ENCODE assay signal across 8 cellular contexts in the genomic region with DNA sequence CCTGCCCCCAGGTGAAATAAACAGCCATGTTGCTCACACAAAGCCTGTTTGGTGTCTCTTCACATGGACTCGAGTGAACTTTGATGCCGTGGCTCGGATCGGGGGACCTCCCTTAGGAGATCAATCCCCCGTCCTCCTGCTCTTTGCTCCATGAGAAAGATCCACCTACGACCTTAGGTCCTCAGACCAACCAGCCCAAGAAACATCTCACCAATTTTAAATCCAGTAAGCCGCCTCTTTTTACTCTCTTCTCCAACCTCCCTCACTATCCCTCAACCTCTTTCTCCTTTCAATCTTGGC.
A peak's percentile ranks its signal among the peaks of the same experiment; 100 is the strongest.
DNase-seq lines count a peak whose midpoint lies in the region; ATAC-seq and TF ChIP-seq lines count a peak whose summit lies in the region.
"Not testable (repeated sequence)": the region's sequence is repeated elsewhere in the genome, so short reads cannot be mapped to it uniquely, and the experiment has no call there.

No MANE protein-coding gene starts in this region.

- intact Hi-C loops in Caco-2 (cut with micrococcal nuclease; ENCODE audit: unreplicated experiment) (loop anchor here (2.0 kb wide), 2 partner anchors 45 to 121 kb away; no protein-coding TSS in a partner anchor), mammary epithelial cell (cut with micrococcal nuclease) (loop anchor here (1.0 kb wide), 1 partner anchor 8 kb away; no protein-coding TSS in a partner anchor)
- intact Hi-C loops in HCT116 (cut with micrococcal nuclease): not testable (repeated sequence)

- BruUV-seq in Caco-2 (replicated peaks; lab: Mats Ljungman, UMichigan); HCT116 (replicated peaks; lab: Mats Ljungman, UMichigan); mammary epithelial cell (replicated peaks; lab: Mats Ljungman, UMichigan): not testable (repeated sequence)

- not testable (repeated sequence) for H3K9me3 Mint-ChIP-seq in Caco-2 (ENCODE audit: unreplicated experiment); type B pancreatic cell

- WGBS in mammary epithelial cell (ENCODE audit: low coverage, missing lambda C conversion rate): 9% methylated on average over 6 of the region's 7 CpGs

- H3K9me2 ChIP-seq in HCT116 (ENCODE audit: insufficient read depth): not testable (repeated sequence)

- not testable (repeated sequence) for H3K27me3 ChIP-seq in Caco-2 (replicated peaks; ENCODE audit: control insufficient read depth, insufficient read depth, low read length); HCT116 (ENCODE audit: insufficient read depth, low read length); mammary epithelial cell (ENCODE audit: insufficient read depth, low read length); foreskin keratinocyte

- CTCF ChIA-PET in Caco-2 (lab: Charles Lee): interaction anchor here (1.2 kb wide), 1 partner anchor 9 kb away, joined by 5 read pairs; no protein-coding TSS in a partner anchor
- CTCF ChIA-PET in HCT116 (lab: Charles Lee); RWPE1 (lab: Yijun Ruan, JAX); mammary epithelial cell (lab: Charles Lee; ENCODE audit: low non-redundant PET): not testable (repeated sequence)

- peak overlapping the region; percentile 77 for H3K4me2 ChIP-seq in HCT116 (ENCODE audit: low read length)
- H3K4me2 ChIP-seq in mammary epithelial cell (ENCODE audit: insufficient read depth, low read depth, low read length): not testable (repeated sequence)

- RAD21 ChIA-PET in HCT116 (lab: Charles Lee; ENCODE audit: low non-redundant PET in 1 of 2, low total read pairs in 2 of 2, uncharacterized antibody in 2 of 2, unreplicated experiment in 2 of 2): not testable (repeated sequence)

- DNase-seq in Caco-2; HCT116 (ENCODE audit: low read depth, low spot score); RWPE1 (ENCODE audit: low spot score); foreskin keratinocyte; type B pancreatic cell (ENCODE audit: extremely low spot score, unreplicated experiment): not testable (repeated sequence)
- DNase-seq in M059J (ENCODE audit: low read depth): peak; percentile 63
- DNase-seq in mammary epithelial cell: peak; percentile 44
- DNase-seq in kidney tubule cell (ENCODE audit: low spot score): peak; percentile 43

- peak overlapping the region; percentile 82 for H3K9ac ChIP-seq in HCT116 (ENCODE audit: low read length)
- peak overlapping the region; percentile 81 for H3K9ac ChIP-seq in mammary epithelial cell (ENCODE audit: insufficient read depth, low read length)

- H4K20me1 ChIP-seq in HCT116 (ENCODE audit: insufficient read depth); mammary epithelial cell (ENCODE audit: insufficient read depth, low read length): not testable (repeated sequence)

- TF ChIP-seq POLR2A in HCT116 (IDR thresholded peaks at IDR 0.05; ENCODE audit: borderline replicate concordance, extremely low read depth, insufficient read depth, insufficient read length): not testable (repeated sequence)

- ATAC-seq in HCT116: not testable (repeated sequence)
- peak; percentile 13 for ATAC-seq in foreskin keratinocyte

- H2AFZ ChIP-seq in HCT116 (ENCODE audit: low read depth, low read length, poor library complexity, severe bottlenecking); mammary epithelial cell (ENCODE audit: low read depth, low read length): not testable (repeated sequence)

- H3K4me1 Mint-ChIP-seq in Caco-2 (ENCODE audit: low read depth, unreplicated experiment): peaks cover 61% of the 10 kb centered on the region
- not testable (repeated sequence) for H3K4me1 Mint-ChIP-seq in type B pancreatic cell (ENCODE audit: unreplicated experiment)

- in situ Hi-C loops in mammary epithelial cell (cut with MboI; ENCODE audit: low sequenced_read_pairs in 2 of 2): loop anchor here (25.0 kb wide), 3 partner anchors 303 to 847 kb away; partner anchors contain the start of gene IRS2 (in 1 of the 2)

- TF ChIP-seq RAD21 in HCT116 (IDR thresholded peaks at IDR 0.05; ENCODE audit: low read depth): not testable (repeated sequence)

- H3K27ac Mint-ChIP-seq in Caco-2 (ENCODE audit: unreplicated experiment) (peak overlapping the region; percentile 95), type B pancreatic cell (peak overlapping the region; percentile 98)

- not testable (repeated sequence) for TF ChIP-seq CTCF in Caco-2 (IDR thresholded peaks at IDR 0.05; ENCODE audit: insufficient read depth in 1 of 2, low read depth in 1 of 2, low read length in 1 of 2, severe bottlenecking in 1 of 2, unreplicated experiment in 1 of 2); HCT116 (IDR thresholded peaks at IDR 0.05 in 2 of 3, conservative IDR thresholded peaks at IDR 0.05 in 1 of 3; ENCODE audit: borderline replicate concordance in 1 of 3, insufficient read depth in 1 of 3, low read depth in 2 of 3, low read length in 2 of 3); RWPE1 (conservative IDR thresholded peaks at IDR 0.05; ENCODE audit: low read depth); mammary epithelial cell (conservative IDR thresholded peaks at IDR 0.05 in 1 of 2, IDR thresholded peaks at IDR 0.05 in 1 of 2; ENCODE audit: extremely low read depth in 1 of 2, insufficient read depth in 1 of 2, low read depth in 1 of 2, low read length in 2 of 2); foreskin keratinocyte (conservative IDR thresholded peaks at IDR 0.05); type B pancreatic cell (conservative IDR thresholded peaks at IDR 0.05)

- peaks cover 42% of the 10 kb centered on the region for H3K79me2 ChIP-seq in HCT116 (ENCODE audit: insufficient read depth, low read length)
- peaks cover 43% of the 10 kb centered on the region for H3K79me2 ChIP-seq in mammary epithelial cell (ENCODE audit: insufficient read depth, low read length)

- POLR2A ChIA-PET in Caco-2 (lab: Charles Lee): interaction anchor here (1.6 kb wide), 1 partner anchor 54 kb away, joined by 6 read pairs; no protein-coding TSS in a partner anchor
- POLR2A ChIA-PET in HCT116 (lab: Charles Lee); RWPE1 (lab: Yijun Ruan, JAX; ENCODE audit: low non-redundant PET): not testable (repeated sequence)

- H3K36me3 ChIP-seq in Caco-2 (ENCODE audit: control insufficient read depth, insufficient read depth, low read length); HCT116 (ENCODE audit: control insufficient read depth in 1 of 2, insufficient read depth in 2 of 2, low read length in 2 of 2); mammary epithelial cell (ENCODE audit: insufficient read depth, low read length): not testable (repeated sequence)

- H3K4me3 Mint-ChIP-seq in Caco-2 (ENCODE audit: unreplicated experiment) (peak overlapping the region; percentile 73), type B pancreatic cell (peak overlapping the region; percentile 77)

- H3K36me3 Mint-ChIP-seq in Caco-2 (ENCODE audit: insufficient read depth, unreplicated experiment): peaks cover 63% of the 10 kb centered on the region
- not testable (repeated sequence) for H3K36me3 Mint-ChIP-seq in type B pancreatic cell

- H3K4me3 ChIP-seq in Caco-2 (ENCODE audit: low read depth, low read length) (peak overlapping the region; percentile 64), HCT116 (replicated peaks in 1 of 2; ENCODE audit: low read depth in 1 of 2, low read length in 2 of 2) (peak overlapping the region; percentile 60 to 63), mammary epithelial cell (replicated peaks in 1 of 3; ENCODE audit: insufficient read depth in 1 of 3, low read depth in 2 of 3, low read length in 3 of 3) (peak overlapping the region in 2 of 3 experiments; percentile 51 to 52)

- dilution Hi-C loops in mammary epithelial cell (cut with HindIII; ENCODE audit: low sequenced_read_pairs): not testable (repeated sequence)

- H3K4me1 ChIP-seq in Caco-2: peaks cover 22% of the 10 kb centered on the region
- H3K4me1 ChIP-seq in HCT116 (ENCODE audit: control insufficient read depth in 1 of 2, insufficient read depth in 2 of 2, low read length in 2 of 2): peaks cover 20 to 46% of the 10 kb centered on the region in 2 experiments
- peaks cover 18% of the 10 kb centered on the region for H3K4me1 ChIP-seq in mammary epithelial cell (ENCODE audit: insufficient read depth, low read length)
- peaks cover 19% of the 10 kb centered on the region for H3K4me1 ChIP-seq in foreskin keratinocyte

- H3K27me3 Mint-ChIP-seq in Caco-2 (ENCODE audit: insufficient read depth, unreplicated experiment); type B pancreatic cell: not testable (repeated sequence)

- H3K9me3 ChIP-seq in Caco-2; HCT116 (ENCODE audit: control insufficient read depth in 1 of 2, insufficient read depth in 1 of 2, low read depth in 1 of 2, low read length in 2 of 2); mammary epithelial cell (replicated peaks; ENCODE audit: insufficient read depth, low read length): not testable (repeated sequence)

- H3K27ac ChIP-seq in HCT116 (ENCODE audit: low read depth, low read length): peak overlapping the region; percentile 79
- H3K27ac ChIP-seq in RWPE1: peak overlapping the region; percentile 94
- H3K27ac ChIP-seq in mammary epithelial cell (ENCODE audit: insufficient read depth, low read depth, low read length): peak overlapping the region; percentile 94
- H3K27ac ChIP-seq in foreskin keratinocyte: peak overlapping the region; percentile 98

TF ChIP-seq in HCT116, 20 proteins besides CTCF, POLR2A, EP300 and RAD21:
- TF ChIP-seq POLR2AphosphoS5 (IDR thresholded peaks at IDR 0.05; ENCODE audit: low read depth, low read length): 0 out of 2 replicates have a peak, but pooled peaks have one; percentile 27
TF ChIP-seq in HCT116: peak in this region for 1; not testable (repeated sequence) for 19.
